ENCODE assay signal across 24 cellular contexts in genomic region chr1:198054510-198054909, GRCh38.
"Had no signal": no experiment of that assay in that cellular context is flagged by ENCODE, and none has a peak within 500 bp of the region (broad histone marks: within the 10 kb centered on the region; RNA-seq: fewer than 3 reads in every experiment).

No MANE protein-coding gene starts in this region.

- H2AFZ ChIP-seq: PC-9 had no signal

- H3K4me3 Mint-ChIP-seq: IgD-negative memory B cell had no signal

- H3K36me3 Mint-ChIP-seq: IgD-negative memory B cell had no signal

- H3K9ac ChIP-seq: KMS-11 had no signal

- H3K4me2 ChIP-seq: KMS-11, PC-9 had no signal

- H3K27ac ChIP-seq: HL-60, KMS-11, PC-9, Peyer's patch, SJSA1, SK-N-MC had no signal

- ATAC-seq: K562 had no signal

- DNase-seq: NCI-H1092 treated with DMSO at 0.1 percent for 48 hours, NCI-H1436, NCI-H187, NCI-H2029, NCI-H2081 treated with DMSO at 0.1 percent for 48 hours, NCI-H2171, NCI-H226, NCI-H446, NCI-H510A, NCI-H524 treated with DMSO at 0.1 percent for 48 hours, NCI-H69, NCI-H774, OCI-M1, PC-9, Peyer's patch, Right ventricle myocardium superior, RPMI8226, SIG-M5 had no signal

- H3K4me1 Mint-ChIP-seq: IgD-negative memory B cell had no signal

- H3K4me3 ChIP-seq: K562, PC-9, Peyer's patch, SJSA1, SK-N-MC had no signal

- H3K9me3 ChIP-seq: Peyer's patch, SJSA1 had no signal

- H3K27me3 ChIP-seq: Peyer's patch, SJSA1 had no signal

- H3K4me1 ChIP-seq: Peyer's patch, SJSA1 had no signal

- H3K36me3 ChIP-seq: Peyer's patch, SJSA1 had no signal

- H3K27ac Mint-ChIP-seq: IgD-negative memory B cell had no signal

- H3K27me3 Mint-ChIP-seq: IgD-negative memory B cell had no signal
